ENCODE assay signal across 9 cellular contexts in the genomic region with DNA sequence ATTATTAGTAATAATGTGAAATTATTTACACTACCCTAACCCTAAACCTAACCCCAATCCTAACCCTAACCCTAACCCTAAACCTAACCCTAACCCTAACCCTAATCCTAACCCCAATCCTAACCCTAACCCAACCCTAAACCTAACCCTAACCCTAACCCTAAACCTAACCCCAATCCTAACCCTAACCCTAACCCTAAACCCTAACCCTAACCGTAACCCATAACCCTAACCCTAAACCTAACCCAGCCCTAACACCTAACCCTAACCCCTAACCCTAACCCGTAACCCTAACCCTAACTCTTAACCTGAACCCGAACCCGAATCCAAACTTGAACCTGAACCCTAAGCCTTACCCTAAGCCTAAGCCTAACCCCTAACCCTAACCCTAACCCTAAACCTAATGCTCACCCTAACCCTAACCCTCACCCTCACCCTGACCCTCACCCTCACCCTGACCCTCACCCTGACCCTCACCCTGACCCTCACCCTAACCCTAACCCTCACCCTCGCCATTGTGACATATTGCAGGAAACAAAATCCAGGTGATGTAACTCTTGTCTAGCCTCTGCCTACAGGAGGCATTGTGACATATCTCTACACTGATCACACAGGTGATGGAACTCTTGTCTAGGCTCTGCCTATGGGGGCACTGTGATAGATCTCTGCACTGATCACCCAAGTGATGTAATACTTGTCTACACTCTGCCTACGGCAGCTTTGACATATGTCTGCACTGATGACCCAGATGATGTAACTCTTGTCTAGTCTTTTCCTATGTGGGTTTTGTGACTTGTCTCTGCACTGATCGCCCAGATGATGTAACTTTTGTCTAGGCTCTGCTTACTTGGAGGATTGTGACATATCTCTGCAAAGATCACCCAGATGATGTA. TPM values are rescaled to one million over a fixed set of nuclear protein-coding genes. Genes with fewer than 3 reads are reported as not detected.
DNase-seq lines count a peak whose midpoint lies in the region; ATAC-seq and TF ChIP-seq lines count a peak whose summit lies in the region.
"Not testable (repeated sequence)": the region's sequence is repeated elsewhere in the genome, so short reads cannot be mapped to it uniquely, and the experiment has no call there.
"Had no signal": no experiment of that assay in that cellular context is flagged by ENCODE, and none has a peak within 500 bp of the region (broad histone marks: within the 10 kb centered on the region; RNA-seq: fewer than 3 reads in every experiment).

No MANE protein-coding gene starts in this region.

- H3K27ac ChIP-seq in A673 (ENCODE audit: low read depth, low read length, poor library complexity, severe bottlenecking); HL-60 (replicated peaks); mammary epithelial cell (ENCODE audit: insufficient read depth, low read depth, low read length): not testable (repeated sequence)
- peak overlapping the region; percentile 83 for H3K27ac ChIP-seq in parathyroid adenoma

- BruUV-seq in A673 (replicated peaks; lab: Mats Ljungman, UMichigan); mammary epithelial cell (replicated peaks; lab: Mats Ljungman, UMichigan): not testable (repeated sequence)

- H3K27ac Mint-ChIP-seq in activated naive CD4-positive, alpha-beta T cell treated with anti-CD3 and anti-CD28 coated beads, Interleukin-2, amount 50 U/mL, for 72 hours = not testable (repeated sequence)

- H3K9ac ChIP-seq in mammary epithelial cell (ENCODE audit: insufficient read depth, low read length); parathyroid adenoma: not testable (repeated sequence)

- TF ChIP-seq CTCF in A673 (conservative IDR thresholded peaks at IDR 0.05; ENCODE audit: low read depth, low read length); HL-60 (IDR thresholded peaks at IDR 0.05; ENCODE audit: insufficient read depth, low read length); mammary epithelial cell (conservative IDR thresholded peaks at IDR 0.05 in 1 of 2, IDR thresholded peaks at IDR 0.05 in 1 of 2; ENCODE audit: extremely low read depth in 1 of 2, insufficient read depth in 1 of 2, low read depth in 1 of 2, low read length in 2 of 2); parathyroid adenoma (IDR thresholded peaks at IDR 0.05): not testable (repeated sequence)

- DNase-seq in A673 (ENCODE audit: low spot score) (peak; percentile 29), GM03348 (ENCODE audit: low spot score) (peak; percentile 0), HL-60 (ENCODE audit: low read depth in 1 of 2, low spot score in 1 of 2) (peak; percentile 83 to 90), SW480 (ENCODE audit: low spot score) (peak; percentile 23), mammary epithelial cell (peak; percentile 27), glomerular visceral epithelial cell (ENCODE audit: extremely low spot score) (peak; percentile 25)
- DNase-seq in activated naive CD4-positive, alpha-beta T cell treated with anti-CD3 and anti-CD28 coated beads, Interleukin-2, amount 50 U/mL, for 72 hours (ENCODE audit: low spot score in 2 of 2) = not testable (repeated sequence)

- not testable (repeated sequence) for H3K9me3 ChIP-seq in A673 (ENCODE audit: low read depth, low read length, poor library complexity, severe bottlenecking); mammary epithelial cell (replicated peaks; ENCODE audit: insufficient read depth, low read length); parathyroid adenoma (ENCODE audit: control insufficient read depth, low read length)

- CTCF ChIA-PET in A673 (lab: Charles Lee); mammary epithelial cell (lab: Charles Lee; ENCODE audit: low non-redundant PET): not testable (repeated sequence)

- WGBS in mammary epithelial cell (ENCODE audit: low coverage, missing lambda C conversion rate) = 56% methylated on average over 5 of the region's 7 CpGs

- H2AFZ ChIP-seq in mammary epithelial cell (ENCODE audit: low read depth, low read length); parathyroid adenoma: not testable (repeated sequence)

- peaks cover 32% of the 10 kb centered on the region in 2 donors for H3K36me3 Mint-ChIP-seq in activated naive CD4-positive, alpha-beta T cell treated with anti-CD3 and anti-CD28 coated beads, Interleukin-2, amount 50 U/mL, for 72 hours

- intact Hi-C loops in A673 (cut with micrococcal nuclease; ENCODE audit: unreplicated experiment); mammary epithelial cell (cut with micrococcal nuclease): not testable (repeated sequence)

- H3K79me2 ChIP-seq in mammary epithelial cell (ENCODE audit: insufficient read depth, low read length); parathyroid adenoma: not testable (repeated sequence)

- H3K4me1 ChIP-seq in A673 (ENCODE audit: insufficient read depth, low read length, poor library complexity, severe bottlenecking); mammary epithelial cell (ENCODE audit: insufficient read depth, low read length): not testable (repeated sequence)
- peaks cover 14% of the 10 kb centered on the region for H3K4me1 ChIP-seq in parathyroid adenoma

- POLR2A ChIA-PET in A673 (lab: Charles Lee; ENCODE audit: low non-redundant PET) = not testable (repeated sequence)

- H3K9me3 Mint-ChIP-seq in activated naive CD4-positive, alpha-beta T cell treated with anti-CD3 and anti-CD28 coated beads, Interleukin-2, amount 50 U/mL, for 72 hours = peaks cover 25 to 30% of the 10 kb centered on the region in 2 donors

- H3K27me3 ChIP-seq in A673 (replicated peaks; ENCODE audit: insufficient read depth, low read depth, low read length, poor library complexity); HL-60 (ENCODE audit: insufficient read depth, poor library complexity, severe bottlenecking); mammary epithelial cell (ENCODE audit: insufficient read depth, low read length); parathyroid adenoma (ENCODE audit: control insufficient read depth, insufficient read depth, low read length): not testable (repeated sequence)

- dilution Hi-C loops in mammary epithelial cell (cut with HindIII; ENCODE audit: low sequenced_read_pairs) = not testable (repeated sequence)

- H3K36me3 ChIP-seq in A673 (ENCODE audit: insufficient read depth, low read length, poor library complexity, severe bottlenecking); mammary epithelial cell (ENCODE audit: insufficient read depth, low read length); parathyroid adenoma (ENCODE audit: control insufficient read depth, insufficient read depth, low read length): not testable (repeated sequence)

- H3K4me2 ChIP-seq in mammary epithelial cell (ENCODE audit: insufficient read depth, low read depth, low read length); parathyroid adenoma (ENCODE audit: low read length): not testable (repeated sequence)

- not testable (repeated sequence) for H3K4me3 ChIP-seq in A673 (ENCODE audit: low read depth, low read length, poor library complexity, severe bottlenecking); HL-60 (replicated peaks; ENCODE audit: insufficient read depth, low read length); mammary epithelial cell (replicated peaks in 1 of 3; ENCODE audit: insufficient read depth in 1 of 3, low read depth in 2 of 3, low read length in 3 of 3); parathyroid adenoma (ENCODE audit: low read depth, low read length)

- in situ Hi-C loops in mammary epithelial cell (cut with MboI; ENCODE audit: low sequenced_read_pairs in 2 of 2) = not testable (repeated sequence)

- peak; percentile 6 to 58 for ATAC-seq in activated naive CD4-positive, alpha-beta T cell treated with anti-CD3 and anti-CD28 coated beads, Interleukin-2, amount 50 U/mL, for 72 hours

- not testable (repeated sequence) for H4K20me1 ChIP-seq in mammary epithelial cell (ENCODE audit: insufficient read depth, low read length)

RNA-seq across cellular contexts. Expression of a gene that starts 53.0 kb away (rescaled TPM):
- 134 and 148 TPM in 2 replicates for total RNA-seq in A673 (2021)
- 10 to 100 TPM; 79.3 to 86.9 TPM for total RNA-seq in activated naive CD4-positive, alpha-beta T cell treated with anti-CD3 and anti-CD28 coated beads, Interleukin-2, amount 50 U/mL, for 72 hours
- total RNA-seq in mammary epithelial cell = 10 to 100 TPM; 29.0 to 97.3 TPM
- polyA plus RNA-seq in mammary epithelial cell = 19.5 TPM
- polyA minus RNA-seq in mammary epithelial cell = 54.6 TPM

RNA-seq across cellular contexts. Expression of a gene that starts 56.0 kb away (rescaled TPM):
- total RNA-seq in A673 (2021) = 0.77 and 0.79 TPM in 2 replicates
- total RNA-seq in activated naive CD4-positive, alpha-beta T cell treated with anti-CD3 and anti-CD28 coated beads, Interleukin-2, amount 50 U/mL, for 72 hours = not detected
- total RNA-seq in mammary epithelial cell = under 1 TPM in 1 of 2 donors, not detected in 1; 0.68 TPM
- polyA plus RNA-seq in mammary epithelial cell = 0.59 TPM
- polyA minus RNA-seq in mammary epithelial cell = not detected
- total RNA-seq: H4 had no signal
